16 cellular contexts compared by ENCODE assay signal in genomic region chr3:97884724-97885123, GRCh38.
A peak's percentile ranks its signal among the peaks of the same experiment; 100 is the strongest.
DNase-seq lines count a peak whose midpoint lies in the region; ATAC-seq lines count a peak whose summit lies in the region.
"Had no signal": no experiment of that assay in that cellular context is flagged by ENCODE, and none has a peak within 500 bp of the region (broad histone marks: within the 10 kb centered on the region; RNA-seq: fewer than 3 reads in every experiment).

No MANE protein-coding gene starts in this region.

- no peak overlapping the region for H3K4me3 ChIP-seq in right cardiac atrium (ENCODE audit: low read length)
- H3K4me3 ChIP-seq in adipocyte (ENCODE audit: low read length): no peak overlapping the region
- H3K4me3 ChIP-seq in subcutaneous abdominal adipose tissue (ENCODE audit: low read depth in 1 of 5, low read length in 5 of 5): no peak overlapping the region
- H3K4me3 ChIP-seq: BLaER1 treated with 17β-estradiol and CSF1 and Interleukin-3, amounts not matched to agents 10 nM and 100 nM had no signal

- ATAC-seq in left ventricle myocardium superior (peak; percentile 23), right cardiac atrium (no peak), GM21447 (IDR thresholded peaks at IDR 0.05; ENCODE audit: unreplicated experiment) (no peak)
- ATAC-seq: CD8-positive, alpha-beta T cell; HepG2 had no signal

- H3K4me1 ChIP-seq in right cardiac atrium (ENCODE audit: control insufficient read depth, insufficient read depth, low read length): peaks cover 4% of the 10 kb centered on the region
- H3K4me1 ChIP-seq in adipocyte (ENCODE audit: control insufficient read depth, insufficient read depth, low read length): peaks cover 38% of the 10 kb centered on the region
- H3K4me1 ChIP-seq in subcutaneous abdominal adipose tissue (ENCODE audit: control insufficient read depth in 5 of 5, insufficient read depth in 5 of 5, low read length in 5 of 5): peaks cover 0 to 42% (median 25%) of the 10 kb centered on the region in 5 donors
- H3K4me1 ChIP-seq: BLaER1 treated with 17β-estradiol and CSF1 and Interleukin-3, amounts not matched to agents 10 nM and 100 nM had no signal

- no peak overlapping the region for H3K27ac ChIP-seq in right cardiac atrium (ENCODE audit: low read length)
- peak overlapping the region; percentile 82 for H3K27ac ChIP-seq in subcutaneous abdominal adipose tissue (ENCODE audit: low read depth, low read length)
- H3K27ac ChIP-seq: BLaER1 treated with 17β-estradiol and CSF1 and Interleukin-3, amounts not matched to agents 10 nM and 100 nM had no signal

- H3K9ac ChIP-seq in adipocyte (ENCODE audit: low read length) (no peak overlapping the region), subcutaneous abdominal adipose tissue (ENCODE audit: low read length in 5 of 5) (peak overlapping the region in 1 of 5 donors; percentile 22)
- H3K9ac ChIP-seq: BLaER1 treated with 17β-estradiol and CSF1 and Interleukin-3, amounts not matched to agents 10 nM and 100 nM had no signal

- H3K9me3 ChIP-seq in right cardiac atrium (ENCODE audit: control insufficient read depth, low read length) (no peaks in the 10 kb centered on the region), adipocyte (ENCODE audit: control insufficient read depth, low read length) (no peaks in the 10 kb centered on the region), subcutaneous abdominal adipose tissue (ENCODE audit: control insufficient read depth in 5 of 5, low read length in 5 of 5) (no peaks in the 10 kb centered on the region)
- H3K9me3 ChIP-seq: BLaER1 treated with 17β-estradiol and CSF1 and Interleukin-3, amounts not matched to agents 10 nM and 100 nM had no signal

- H3K27me3 ChIP-seq in right cardiac atrium (ENCODE audit: control insufficient read depth, insufficient read depth): no peaks in the 10 kb centered on the region
- H3K27me3 ChIP-seq in adipocyte (replicated peaks; ENCODE audit: control insufficient read depth, insufficient read depth, low read length): no peaks in the 10 kb centered on the region
- H3K27me3 ChIP-seq in subcutaneous abdominal adipose tissue (ENCODE audit: control insufficient read depth in 5 of 5, insufficient read depth in 4 of 5, low read length in 5 of 5): no peaks in the 10 kb centered on the region
- H3K27me3 ChIP-seq: BLaER1 treated with 17β-estradiol and CSF1 and Interleukin-3, amounts not matched to agents 10 nM and 100 nM had no signal

- DNase-seq in left ventricle myocardium superior: no peak
- DNase-seq in right cardiac atrium: no peak
- DNase-seq in adipocyte (ENCODE audit: low read depth): peak; percentile 42
- peak; percentile 23 for DNase-seq in fibroblast of gingiva (ENCODE audit: low read depth)
- DNase-seq in NCI-H774 (lab: John Stamatoyannopoulos, UW): no peak
- no peak for DNase-seq in activated effector memory CD4-positive, alpha-beta T cell treated with anti-CD3 and anti-CD28 coated beads, Interleukin-2, amount 50 U/mL, for 16 hours
- DNase-seq: Calu3; CD8-positive, alpha-beta T cell; DMS79 treated with DMSO at 0.1 percent for 48 hours; GF-D8; GOT3; H9 had no signal

- peaks cover 14% of the 10 kb centered on the region for H3K36me3 ChIP-seq in adipocyte (ENCODE audit: control insufficient read depth, insufficient read depth, low read length, severe bottlenecking)
- H3K36me3 ChIP-seq in subcutaneous abdominal adipose tissue (ENCODE audit: control insufficient read depth in 5 of 5, insufficient read depth in 5 of 5, low read length in 5 of 5): peaks cover 24 to 45% (median 29%) of the 10 kb centered on the region in 5 donors

- intact Hi-C loops in left ventricle myocardium superior (cut with micrococcal nuclease) (no loop called here), right cardiac atrium (cut with DNase I) (loop anchor here in 1 of 4 donors (5.0 kb wide), 1 partner anchor 62 kb away; the partner anchor contains the start of gene CRYBG3)

Comparison
In these comparisons a context has a peak if more than half of its experiments do, and no peak if none do; other contexts are left out.
1. DNase-seq: peak in adipocyte (single experiment) and fibroblast of gingiva (single experiment); none in left ventricle myocardium superior (single experiment), right cardiac atrium (0 of 3), NCI-H774 (single experiment) and activated effector memory CD4-positive, alpha-beta T cell treated with anti-CD3 and anti-CD28 coated beads, Interleukin-2, amount 50 U/mL, for 16 hours (single experiment).